In the genomic region with DNA sequence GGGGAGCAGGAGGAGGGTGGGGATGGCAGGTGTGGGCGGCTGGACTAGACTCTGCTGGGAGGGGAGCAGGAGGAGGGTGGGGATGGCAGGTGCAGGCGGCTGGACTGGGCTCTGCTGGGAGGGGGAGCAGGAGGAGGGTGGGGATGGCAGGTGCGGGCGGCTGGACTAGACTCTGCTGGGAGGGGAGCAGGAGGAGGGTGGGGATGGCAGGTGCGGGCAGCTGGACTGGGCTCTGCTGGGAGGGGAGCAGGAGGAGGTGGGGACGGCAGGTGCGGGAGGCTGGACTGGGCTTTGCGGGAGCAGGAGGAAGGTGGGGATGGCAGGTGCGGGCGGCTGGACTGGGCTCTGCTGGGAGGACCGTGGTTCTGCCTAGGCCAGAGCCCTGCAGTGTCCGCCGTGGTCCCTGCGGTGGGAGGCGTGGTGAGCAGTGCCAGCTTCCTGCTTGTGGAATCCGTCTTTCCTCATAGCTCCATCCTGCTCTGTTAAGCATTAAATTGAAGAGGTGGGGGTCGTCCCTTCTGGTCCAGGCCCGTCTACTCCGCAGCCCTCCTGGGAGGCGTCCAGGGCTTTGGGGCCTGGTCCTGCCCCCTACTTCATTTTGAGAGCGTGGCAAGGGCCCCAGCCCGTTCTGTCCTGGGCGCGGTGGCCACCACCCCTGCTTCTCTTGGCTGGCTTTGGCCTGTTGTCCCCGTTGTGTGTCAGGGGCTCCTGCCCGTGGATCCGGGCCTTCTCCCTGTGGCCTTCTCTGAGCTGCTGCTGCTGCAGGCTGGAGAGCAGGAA, we compare ENCODE assay signal across 9 cellular contexts. TPM values are rescaled to one million over a fixed set of nuclear protein-coding genes. Genes with fewer than 3 reads are reported as not detected.
DNase-seq lines count a peak whose midpoint lies in the region; ATAC-seq and TF ChIP-seq lines count a peak whose summit lies in the region.
"Had no signal": no experiment of that assay in that cellular context is flagged by ENCODE, and none has a peak within 500 bp of the region (broad histone marks: within the 10 kb centered on the region; RNA-seq: fewer than 3 reads in every experiment).

No MANE protein-coding gene starts in this region.

- H3K4me3 Mint-ChIP-seq in activated T-cell treated with anti-CD3 and anti-CD28 coated beads, Interleukin-2, amount 50 U/mL, for 24 hours = no peak overlapping the region

- DNase-seq in activated T-cell treated with anti-CD3 and anti-CD28 coated beads, Interleukin-2, amount 50 U/mL, for 24 hours = no peak
- DNase-seq in activated T-cell treated with anti-CD3 and anti-CD28 coated beads, Interleukin-2, amount 50 U/mL, for 1 hour = no peak
- DNase-seq in NCI-H510A treated with DMSO at 0.1 percent for 48 hours (lab: John Stamatoyannopoulos, UW) = peak; percentile 36
- peak; percentile 85 for DNase-seq in spleen
- DNase-seq in PC-3 = no peak
- no peak for DNase-seq in HuH-7 (ENCODE audit: low spot score)

- WGBS in spleen, 5 donors = 36 to 59% (median 44%) methylated on average over 21 to 27 of the region's 27 CpGs

- H3K9ac ChIP-seq in PC-3 (ENCODE audit: low read length) = no peak overlapping the region

- ATAC-seq in PC-3 (no peak), GM21381 (IDR thresholded peaks at IDR 0.05; ENCODE audit: unreplicated experiment) (no peak)

- no peaks in the 10 kb centered on the region for H3K9me2 ChIP-seq in PC-3 (replicated peaks; ENCODE audit: low read length)

- H3K27me3 ChIP-seq in spleen (replicated peaks in 1 of 7) (no peaks in the 10 kb centered on the region), PC-3 (ENCODE audit: low read length) (no peaks in the 10 kb centered on the region)

- H3K27ac ChIP-seq in cingulate gyrus (ENCODE audit: low read depth, low read length) (peak overlapping the region; percentile 58), spleen (peak overlapping the region in 7 of 8 donors; percentile 5 to 92 (median 84)), PC-3 (ENCODE audit: low read length) (no peak overlapping the region)

- H3K4me1 Mint-ChIP-seq in activated T-cell treated with anti-CD3 and anti-CD28 coated beads, Interleukin-2, amount 50 U/mL, for 24 hours (ENCODE audit: low read depth) = peaks cover 48% of the 10 kb centered on the region

- intact Hi-C loops in spleen (cut with DNase I; ENCODE audit: low total_unique reads) (no loop called here), PC-3 (cut with micrococcal nuclease) (no loop called here)

- CTCF ChIA-PET in PC-3 (lab: Charles Lee) = no interaction called here

- H3K4me1 ChIP-seq in spleen (peaks cover 23 to 61% (median 53%) of the 10 kb centered on the region in 6 donors), PC-3 (ENCODE audit: insufficient read depth, low read length) (peaks cover 7% of the 10 kb centered on the region)

- H3K36me3 ChIP-seq in spleen = peaks cover 0 to 20% (median 4%) of the 10 kb centered on the region in 6 donors
- no peaks in the 10 kb centered on the region for H3K36me3 ChIP-seq in PC-3 (ENCODE audit: low read depth, low read length)

- peak overlapping the region; percentile 71 for H3K27ac Mint-ChIP-seq in activated T-cell treated with anti-CD3 and anti-CD28 coated beads, Interleukin-2, amount 50 U/mL, for 24 hours

- POLR2A ChIA-PET in PC-3 (lab: Charles Lee; ENCODE audit: unreplicated experiment) = no interaction called here

- no TSS peak for BruUV-seq in PC-3 (replicated peaks; lab: Mats Ljungman, UMichigan)

- H3K9me3 Mint-ChIP-seq in activated T-cell treated with anti-CD3 and anti-CD28 coated beads, Interleukin-2, amount 50 U/mL, for 24 hours = peaks cover 5% of the 10 kb centered on the region

- TF ChIP-seq CTCF in spleen (IDR thresholded peaks at IDR 0.05 in 8 of 11, conservative IDR thresholded peaks at IDR 0.05 in 3 of 11) (no peak), PC-3 (conservative IDR thresholded peaks at IDR 0.05; ENCODE audit: low read depth, low read length) (no peak)

- H3F3A ChIP-seq in PC-3 (ENCODE audit: low read length, unreplicated experiment) = no peaks in the 10 kb centered on the region

- peaks cover 28% of the 10 kb centered on the region for H3K36me3 Mint-ChIP-seq in activated T-cell treated with anti-CD3 and anti-CD28 coated beads, Interleukin-2, amount 50 U/mL, for 24 hours (ENCODE audit: low read depth)

- no peak overlapping the region for H2AFZ ChIP-seq in PC-3 (ENCODE audit: low read length)

- no peak for TF ChIP-seq POLR2A in spleen (IDR thresholded peaks at IDR 0.05)

- peaks cover 48% of the 10 kb centered on the region for H3K79me2 ChIP-seq in PC-3 (ENCODE audit: low read length)

- no peaks in the 10 kb centered on the region for H3K27me3 Mint-ChIP-seq in activated T-cell treated with anti-CD3 and anti-CD28 coated beads, Interleukin-2, amount 50 U/mL, for 24 hours

- H4K20me1 ChIP-seq in PC-3 (ENCODE audit: low read length) = no peaks in the 10 kb centered on the region

- H3K4me3 ChIP-seq in spleen (peak overlapping the region in 3 of 8 donors; percentile 4 to 58 (median 23)), PC-3 (ENCODE audit: low read length) (no peak overlapping the region)

- H3K9me3 ChIP-seq in spleen = no peaks in the 10 kb centered on the region
- H3K9me3 ChIP-seq in PC-3 (ENCODE audit: low read length) = no peaks in the 10 kb centered on the region

- H3K4me2 ChIP-seq in PC-3 (ENCODE audit: low read length) = no peak overlapping the region

RNA-seq across cellular contexts. Expression of gene SPPL2B, which starts 4.7 kb away (rescaled TPM):
- total RNA-seq in spleen (10 to 100 TPM; 69.7 to 96.4 (median 79.3) TPM), PC-3 (2014; rRNA removed) (28.6 and 32.2 TPM in 2 replicates)
- polyA plus RNA-seq in spleen = 100 to 1,000 TPM in 1 of 3 donors, 10 to 100 TPM in 2; 40.5 to 111 (median 72.4) TPM

RNA-seq across cellular contexts. Expression of gene LSM7, which starts 4.8 kb away (rescaled TPM):
- total RNA-seq in spleen (100 to 1,000 TPM in 3 of 7 donors, 10 to 100 TPM in 4; 60.7 to 131 (median 82.8) TPM), PC-3 (2014; rRNA removed) (204 and 282 TPM in 2 replicates)
- polyA plus RNA-seq in spleen = 100 to 1,000 TPM; 435 to 524 (median 459) TPM

RNA-seq across cellular contexts. Expression of gene LINGO3, which starts 25.3 kb away (rescaled TPM):
- total RNA-seq in spleen (1 to 10 TPM in 2 of 7 donors, under 1 TPM in 5; 0.26 to 2.6 (median 0.70) TPM), PC-3 (2014; rRNA removed) (0.58 TPM in 1 of 2 replicates, not detected in the other)
- polyA plus RNA-seq in spleen = 1 to 10 TPM in 1 of 3 donors, under 1 TPM in 2; 0.43 to 1.2 (median 0.82) TPM

RNA-seq across cellular contexts. Expression of gene TMPRSS9, which starts 26.8 kb away (rescaled TPM):
- total RNA-seq in spleen = 1 to 10 TPM; 1.3 to 4.0 (median 2.9) TPM
- polyA plus RNA-seq in spleen = 1 to 10 TPM in 2 of 3 donors, under 1 TPM in 1; 0.70 to 4.3 (median 1.1) TPM
- total RNA-seq in PC-3 (2014; rRNA removed) = 0.17 TPM in 1 of 2 replicates, not detected in the other
- polyA plus RNA-seq: neural cell had no signal

RNA-seq across cellular contexts. Expression of gene PEAK3, which starts 51.2 kb away (rescaled TPM):
- total RNA-seq in spleen (10 to 100 TPM in 2 of 7 donors, 1 to 10 TPM in 5; 5.7 to 17.4 (median 6.8) TPM), PC-3 (2014; rRNA removed) (not detected in 2 replicates)
- polyA plus RNA-seq in spleen = under 1 TPM; 0.30 to 0.93 (median 0.50) TPM
- polyA plus RNA-seq: neural cell had no signal

Comparison
In these comparisons a context has a peak if more than half of its experiments do, and no peak if none do; other contexts are left out.
1. DNase-seq: peak in NCI-H510A treated with DMSO at 0.1 percent for 48 hours (single experiment) and spleen (single experiment); none in activated T-cell treated with anti-CD3 and anti-CD28 coated beads, Interleukin-2, amount 50 U/mL, for 24 hours (single experiment), activated T-cell treated with anti-CD3 and anti-CD28 coated beads, Interleukin-2, amount 50 U/mL, for 1 hour (single experiment), PC-3 (single experiment) and HuH-7 (single experiment).